Comparison of ENCODE assay signal across 8 cellular contexts in the genomic region with DNA sequence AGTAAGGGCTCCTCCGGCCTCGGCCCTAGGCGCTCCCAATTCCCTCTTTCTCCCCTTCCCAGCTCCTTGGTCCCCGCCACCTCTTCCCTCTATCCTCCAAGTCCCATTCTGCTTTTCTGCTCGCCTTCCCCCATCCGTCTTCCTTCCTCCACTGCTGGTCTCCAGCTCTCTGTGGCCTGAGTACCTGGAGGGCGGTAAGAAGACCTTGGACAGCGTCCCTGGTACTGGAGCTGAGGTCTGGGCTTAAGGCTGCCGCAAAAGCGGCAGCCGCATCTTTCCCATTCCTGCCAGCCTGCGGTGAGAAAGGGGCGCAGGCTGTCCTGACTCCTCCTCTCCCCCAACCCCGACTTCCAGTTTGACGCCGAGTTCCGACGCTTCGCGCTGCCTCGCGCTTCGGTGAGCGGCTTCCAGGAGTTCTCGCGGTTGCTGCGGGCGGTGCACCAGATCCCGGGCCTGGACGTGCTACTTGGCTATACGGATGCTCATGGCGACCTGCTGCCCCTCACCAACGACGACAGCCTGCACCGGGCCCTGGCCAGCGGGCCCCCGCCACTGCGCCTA. TPM values are rescaled to one million over a fixed set of nuclear protein-coding genes. Genes with fewer than 3 reads are reported as not detected.
DNase-seq lines count a peak whose midpoint lies in the region; ATAC-seq and TF ChIP-seq lines count a peak whose summit lies in the region.

No MANE protein-coding gene starts in this region.

- H3K9ac ChIP-seq in HUES48 (ENCODE audit: low read depth, low read length), result no peak overlapping the region; the same call in 1 of the 2 replicates

- no peak for TF ChIP-seq POLR2A in GM18505 (IDR thresholded peaks at IDR 0.05; ENCODE audit: borderline replicate concordance, extremely low read depth, insufficient read depth, insufficient read length)

- peak overlapping the region; percentile 88 for H3K4me3 ChIP-seq in HUES48 (ENCODE audit: low read depth, low read length)
- peak overlapping the region; percentile 90 for H3K4me3 ChIP-seq in retinal pigment epithelial cell (ENCODE audit: low read length)

- peaks cover 19% of the 10 kb centered on the region for H3K36me3 ChIP-seq in HUES48 (ENCODE audit: control insufficient read depth, insufficient read depth, low read length)

- TF ChIP-seq CTCF in retinal pigment epithelial cell (conservative IDR thresholded peaks at IDR 0.05; ENCODE audit: low read depth, low read length), result no peak

- 0 out of 2 replicates have a peak, but pooled peaks cover 3% of the 10 kb centered on the region for H3K27me3 ChIP-seq in HUES48 (ENCODE audit: control insufficient read depth, insufficient read depth, low read length)

- 0 out of 2 replicates have a peak, but pooled peaks cover 3% of the 10 kb centered on the region for H3K4me1 ChIP-seq in HUES48 (ENCODE audit: control insufficient read depth, insufficient read depth, low read length)

- DNase-seq in DMS53 (lab: John Stamatoyannopoulos, UW) (peak; percentile 76), hepatic stellate cell (ENCODE audit: low spot score) (peak; percentile 64), retinal pigment epithelial cell (ENCODE audit: low read depth) (peak; percentile 50), NOMO-1 treated with DMSO at 0.1 percent for 48 hours (lab: John Stamatoyannopoulos, UW; ENCODE audit: unreplicated experiment) (no peak), mesenteric fat pad (ENCODE audit: low spot score) (no peak)
- peak; percentile 31 for DNase-seq in activated naive CD4-positive, alpha-beta T cell treated with anti-CD3 and anti-CD28 coated beads, Interleukin-2, amount 50 U/mL, for 16 hours

- ATAC-seq in GM18505 (IDR thresholded peaks at IDR 0.05; ENCODE audit: unreplicated experiment), result no peak

- no peaks in the 10 kb centered on the region for H3K9me3 ChIP-seq in HUES48 (ENCODE audit: control insufficient read depth, insufficient read depth, low read length)

- H3K27ac ChIP-seq in HUES48 (ENCODE audit: low read depth, low read length), result peak overlapping the region; percentile 55

RNA-seq across cellular contexts. Expression of a gene that starts 0.4 kb away (rescaled TPM):
- total RNA-seq in mesenteric fat pad, result 3.9 TPM

RNA-seq across cellular contexts. Expression of a gene that starts 1.1 kb away (rescaled TPM):
- 11.5 TPM for total RNA-seq in mesenteric fat pad

RNA-seq across cellular contexts. Expression of a gene that starts 5.4 kb away (rescaled TPM):
- total RNA-seq in mesenteric fat pad, result 11.4 TPM

RNA-seq across cellular contexts. Expression of a gene that starts 5.4 kb away (rescaled TPM):
- total RNA-seq in mesenteric fat pad, result 2.9 TPM

RNA-seq across cellular contexts. Expression of a gene that starts 16.2 kb away (rescaled TPM):
- total RNA-seq in mesenteric fat pad, result 0.96 TPM

Comparison
In these comparisons a context has a peak if more than half of its experiments do, and no peak if none do; other contexts are left out.
1. DNase-seq: peak in DMS53 (single experiment), activated naive CD4-positive, alpha-beta T cell treated with anti-CD3 and anti-CD28 coated beads, Interleukin-2, amount 50 U/mL, for 16 hours (single experiment), hepatic stellate cell (single experiment) and retinal pigment epithelial cell (single experiment); none in NOMO-1 treated with DMSO at 0.1 percent for 48 hours (single experiment) and mesenteric fat pad (single experiment).